Comparison of ENCODE assay signal across 21 cellular contexts in the genomic region with DNA sequence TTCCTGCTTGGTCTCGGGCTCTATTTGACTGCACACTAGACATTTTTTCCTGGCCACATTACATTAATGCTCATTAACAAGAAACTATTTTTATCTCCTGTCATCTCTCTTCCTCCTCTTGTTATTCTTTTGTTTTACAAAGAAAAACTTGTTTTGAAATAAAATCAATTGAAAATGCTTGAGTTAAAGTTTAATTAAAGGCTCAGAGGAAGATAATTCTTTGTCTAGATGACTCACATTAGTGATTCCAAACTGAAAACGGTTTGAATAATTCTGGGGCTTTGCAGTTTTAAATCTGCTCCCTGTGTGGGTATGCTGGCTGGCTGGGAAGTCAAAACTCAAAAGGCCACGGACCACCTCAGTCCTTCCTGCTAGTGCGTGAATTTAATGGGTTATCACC. TPM values are rescaled to one million over a fixed set of nuclear protein-coding genes. Genes with fewer than 3 reads are reported as not detected.
DNase-seq lines count a peak whose midpoint lies in the region; ATAC-seq lines count a peak whose summit lies in the region.
"Had no signal": no experiment of that assay in that cellular context is flagged by ENCODE, and none has a peak within 500 bp of the region (broad histone marks: within the 10 kb centered on the region; RNA-seq: fewer than 3 reads in every experiment).

No MANE protein-coding gene starts in this region.

- in situ Hi-C loops in ACHN (cut with HindIII; ENCODE audit: low pct_ligation_motif_present, low pct_unique_long_range_greater_than_20kb, low sequenced_read_pairs): no loop called here

- ATAC-seq in naive thymus-derived CD4-positive, alpha-beta T cell: no peak
- no peak for ATAC-seq in left lobe of liver
- ATAC-seq: activated CD8-positive, alpha-beta memory T cell treated with anti-CD3 and anti-CD28 coated beads, Interleukin-2, amount 10 ng/mL, durations not matched to agents 7 days and 5 days; HCT116; right cardiac atrium; stimulated activated effector memory CD8-positive, alpha-beta T cell treated with anti-CD3 and anti-CD28 coated beads, Interleukin-12 subunit alpha, Interleukin-12 subunit beta, amount 100 ng/mL, for 72 hours had no signal

- H3K4me1 ChIP-seq in endocrine pancreas (ENCODE audit: control insufficient read depth, insufficient read depth, low read length) (peaks cover 21% of the 10 kb centered on the region), neuron (ENCODE audit: insufficient read depth, low read length) (no peaks in the 10 kb centered on the region)
- no peaks in the 10 kb centered on the region for H3K4me1 ChIP-seq in naive thymus-derived CD4-positive, alpha-beta T cell (ENCODE audit: control insufficient read depth in 2 of 2, insufficient read depth in 2 of 2, low read length in 2 of 2)
- H3K4me1 ChIP-seq: Peyer's patch had no signal

- POLR2A ChIA-PET in naive thymus-derived CD4-positive, alpha-beta T cell (lab: Charles Lee): no interaction called here

- H3K4me1 Mint-ChIP-seq in activated naive CD8-positive, alpha-beta T cell treated with anti-CD3 and anti-CD28 coated beads for 36 hours: no peaks in the 10 kb centered on the region
- no peaks in the 10 kb centered on the region for H3K4me1 Mint-ChIP-seq in naive thymus-derived CD4-positive, alpha-beta T cell
- H3K4me1 Mint-ChIP-seq: activated CD8-positive, alpha-beta memory T cell treated with anti-CD3 and anti-CD28 coated beads, Interleukin-2, amount 10 ng/mL, durations not matched to agents 7 days and 5 days; stimulated activated effector memory CD8-positive, alpha-beta T cell treated with anti-CD3 and anti-CD28 coated beads, Interleukin-12 subunit alpha, Interleukin-12 subunit beta, amount 100 ng/mL, for 72 hours had no signal

- H3K9me3 Mint-ChIP-seq in activated naive CD8-positive, alpha-beta T cell treated with anti-CD3 and anti-CD28 coated beads for 36 hours: no peaks in the 10 kb centered on the region
- H3K9me3 Mint-ChIP-seq in naive thymus-derived CD4-positive, alpha-beta T cell: no peaks in the 10 kb centered on the region
- H3K9me3 Mint-ChIP-seq: stimulated activated effector memory CD8-positive, alpha-beta T cell treated with anti-CD3 and anti-CD28 coated beads, Interleukin-12 subunit alpha, Interleukin-12 subunit beta, amount 100 ng/mL, for 72 hours had no signal

- H3K9me3 ChIP-seq in endocrine pancreas (ENCODE audit: control insufficient read depth, low read length): no peaks in the 10 kb centered on the region
- no peaks in the 10 kb centered on the region for H3K9me3 ChIP-seq in neuron (ENCODE audit: low read length)
- no peaks in the 10 kb centered on the region for H3K9me3 ChIP-seq in naive thymus-derived CD4-positive, alpha-beta T cell (ENCODE audit: control insufficient read depth in 2 of 3, low read length in 3 of 3)
- H3K9me3 ChIP-seq: Peyer's patch had no signal

- H2AFZ ChIP-seq in neuron (ENCODE audit: low read depth, low read length): peak overlapping the region; percentile 16

- no peak overlapping the region for H3K27ac ChIP-seq in naive thymus-derived CD4-positive, alpha-beta T cell (ENCODE audit: low read depth, low read length)
- H3K27ac ChIP-seq: HL-60 had no signal

- H3K27me3 Mint-ChIP-seq in activated naive CD8-positive, alpha-beta T cell treated with anti-CD3 and anti-CD28 coated beads for 36 hours: peaks cover 17% of the 10 kb centered on the region
- peaks cover 0 to 13% (median 4%) of the 10 kb centered on the region in 5 donors for H3K27me3 Mint-ChIP-seq in naive thymus-derived CD4-positive, alpha-beta T cell
- H3K27me3 Mint-ChIP-seq: activated CD8-positive, alpha-beta memory T cell treated with anti-CD3 and anti-CD28 coated beads, Interleukin-2, amount 10 ng/mL, durations not matched to agents 7 days and 5 days had no signal

- H3K27me3 ChIP-seq in endocrine pancreas (ENCODE audit: control insufficient read depth, insufficient read depth, low read length) (no peaks in the 10 kb centered on the region), neuron (ENCODE audit: insufficient read depth, low read length) (no peaks in the 10 kb centered on the region)
- no peaks in the 10 kb centered on the region for H3K27me3 ChIP-seq in naive thymus-derived CD4-positive, alpha-beta T cell (ENCODE audit: control insufficient read depth in 2 of 2, insufficient read depth in 2 of 2, low read length in 2 of 2)
- H3K27me3 ChIP-seq: Peyer's patch had no signal

- H3K4me3 ChIP-seq in endocrine pancreas (ENCODE audit: control insufficient read depth, insufficient read depth, low read length) (peak overlapping the region; percentile 92), neuron (ENCODE audit: low read length) (no peak overlapping the region)
- H3K4me3 ChIP-seq in naive thymus-derived CD4-positive, alpha-beta T cell (ENCODE audit: low read length): no peak overlapping the region
- H3K4me3 ChIP-seq: Peyer's patch had no signal

- no peak overlapping the region for H3K9ac ChIP-seq in endocrine pancreas (ENCODE audit: control insufficient read depth, insufficient read depth, low read length)

- H3K36me3 ChIP-seq in endocrine pancreas (ENCODE audit: control insufficient read depth, insufficient read depth, low read length): no peaks in the 10 kb centered on the region
- no peaks in the 10 kb centered on the region for H3K36me3 ChIP-seq in neuron (ENCODE audit: insufficient read depth, low read length)
- no peaks in the 10 kb centered on the region for H3K36me3 ChIP-seq in naive thymus-derived CD4-positive, alpha-beta T cell (ENCODE audit: control insufficient read depth in 2 of 3, insufficient read depth in 3 of 3, low read length in 3 of 3)
- H3K36me3 ChIP-seq: Peyer's patch had no signal

- DNase-seq in ACHN: peak; percentile 39
- DNase-seq in LHCN-M2 (ENCODE audit: low read depth): peak; percentile 36
- DNase-seq in activated naive CD8-positive, alpha-beta T cell treated with anti-CD3 and anti-CD28 coated beads for 36 hours: no peak
- DNase-seq in NOMO-1 treated with dmso at 0.1 percent for 144 hours (lab: John Stamatoyannopoulos, UW; ENCODE audit: unreplicated experiment): no peak
- no peak for DNase-seq in naive thymus-derived CD4-positive, alpha-beta T cell
- DNase-seq in left lobe of liver (ENCODE audit: low spot score): no peak
- DNase-seq: activated CD4-positive, CD25-positive, alpha-beta regulatory T cell; activated CD8-positive, alpha-beta memory T cell treated with anti-CD3 and anti-CD28 coated beads, Interleukin-2, amount 10 ng/mL, durations not matched to agents 7 days and 5 days; activated gamma-delta T cell treated with Interleukin-2 at 50 U/mL for 16 hours; kidney; NCI-H187 treated with DMSO at 0.1 percent for 48 hours; NCI-H510A; Peyer's patch; stimulated activated CD4-positive, alpha-beta T cell treated with anti-CD3 and anti-CD28 coated beads, Interleukin-4, amount 100 ng/mL, for 4 hours; T-helper 1 cell had no signal

- intact Hi-C loops in naive thymus-derived CD4-positive, alpha-beta T cell (cut with micrococcal nuclease): loop anchor here in 1 of 2 donors (5.0 to 10.0 kb wide), 2 partner anchors 144 to 1118 kb away; no protein-coding TSS in a partner anchor

- no peak overlapping the region for H3K4me3 Mint-ChIP-seq in activated naive CD8-positive, alpha-beta T cell treated with anti-CD3 and anti-CD28 coated beads for 36 hours
- H3K4me3 Mint-ChIP-seq in naive thymus-derived CD4-positive, alpha-beta T cell: no peak overlapping the region
- H3K4me3 Mint-ChIP-seq: activated CD8-positive, alpha-beta memory T cell treated with anti-CD3 and anti-CD28 coated beads, Interleukin-2, amount 10 ng/mL, durations not matched to agents 7 days and 5 days; stimulated activated effector memory CD8-positive, alpha-beta T cell treated with anti-CD3 and anti-CD28 coated beads, Interleukin-12 subunit alpha, Interleukin-12 subunit beta, amount 100 ng/mL, for 72 hours had no signal

- H3K36me3 Mint-ChIP-seq in activated naive CD8-positive, alpha-beta T cell treated with anti-CD3 and anti-CD28 coated beads for 36 hours: no peaks in the 10 kb centered on the region
- no peaks in the 10 kb centered on the region for H3K36me3 Mint-ChIP-seq in naive thymus-derived CD4-positive, alpha-beta T cell
- H3K36me3 Mint-ChIP-seq: activated CD8-positive, alpha-beta memory T cell treated with anti-CD3 and anti-CD28 coated beads, Interleukin-2, amount 10 ng/mL, durations not matched to agents 7 days and 5 days; stimulated activated effector memory CD8-positive, alpha-beta T cell treated with anti-CD3 and anti-CD28 coated beads, Interleukin-12 subunit alpha, Interleukin-12 subunit beta, amount 100 ng/mL, for 72 hours had no signal

- H3K27ac Mint-ChIP-seq in activated naive CD8-positive, alpha-beta T cell treated with anti-CD3 and anti-CD28 coated beads for 36 hours: no peak overlapping the region
- no peak overlapping the region for H3K27ac Mint-ChIP-seq in naive thymus-derived CD4-positive, alpha-beta T cell
- H3K27ac Mint-ChIP-seq: activated CD8-positive, alpha-beta memory T cell treated with anti-CD3 and anti-CD28 coated beads, Interleukin-2, amount 10 ng/mL, durations not matched to agents 7 days and 5 days; stimulated activated effector memory CD8-positive, alpha-beta T cell treated with anti-CD3 and anti-CD28 coated beads, Interleukin-12 subunit alpha, Interleukin-12 subunit beta, amount 100 ng/mL, for 72 hours had no signal

- CTCF ChIA-PET in naive thymus-derived CD4-positive, alpha-beta T cell (lab: Charles Lee): no interaction called here

RNA-seq across cellular contexts. Expression of a gene that starts 29.6 kb away (rescaled TPM):
- total RNA-seq in LHCN-M2 (2014; rRNA removed): 4.0 and 6.4 TPM in 2 replicates
- 2.8 TPM for polyA plus RNA-seq in LHCN-M2 (2012)
- total RNA-seq in activated naive CD8-positive, alpha-beta T cell treated with anti-CD3 and anti-CD28 coated beads for 36 hours: 1 to 10 TPM; 2.0 to 4.0 TPM
- 1 to 10 TPM; 2.9 to 7.6 (median 4.0) TPM for total RNA-seq in naive thymus-derived CD4-positive, alpha-beta T cell
- polyA plus RNA-seq in naive thymus-derived CD4-positive, alpha-beta T cell: 1 to 10 TPM in 1 of 2 donors, under 1 TPM in 1; 0.50 to 6.1 TPM
- total RNA-seq in left lobe of liver: 10.1 TPM

Comparison
In these comparisons a context has a peak if more than half of its experiments do, and no peak if none do; other contexts are left out.
1. DNase-seq: peak in ACHN (single experiment) and LHCN-M2 (single experiment); none in activated naive CD8-positive, alpha-beta T cell treated with anti-CD3 and anti-CD28 coated beads for 36 hours (single experiment), NOMO-1 treated with dmso at 0.1 percent for 144 hours (single experiment), naive thymus-derived CD4-positive, alpha-beta T cell (0 of 9) and left lobe of liver (single experiment).